In the genomic region with DNA sequence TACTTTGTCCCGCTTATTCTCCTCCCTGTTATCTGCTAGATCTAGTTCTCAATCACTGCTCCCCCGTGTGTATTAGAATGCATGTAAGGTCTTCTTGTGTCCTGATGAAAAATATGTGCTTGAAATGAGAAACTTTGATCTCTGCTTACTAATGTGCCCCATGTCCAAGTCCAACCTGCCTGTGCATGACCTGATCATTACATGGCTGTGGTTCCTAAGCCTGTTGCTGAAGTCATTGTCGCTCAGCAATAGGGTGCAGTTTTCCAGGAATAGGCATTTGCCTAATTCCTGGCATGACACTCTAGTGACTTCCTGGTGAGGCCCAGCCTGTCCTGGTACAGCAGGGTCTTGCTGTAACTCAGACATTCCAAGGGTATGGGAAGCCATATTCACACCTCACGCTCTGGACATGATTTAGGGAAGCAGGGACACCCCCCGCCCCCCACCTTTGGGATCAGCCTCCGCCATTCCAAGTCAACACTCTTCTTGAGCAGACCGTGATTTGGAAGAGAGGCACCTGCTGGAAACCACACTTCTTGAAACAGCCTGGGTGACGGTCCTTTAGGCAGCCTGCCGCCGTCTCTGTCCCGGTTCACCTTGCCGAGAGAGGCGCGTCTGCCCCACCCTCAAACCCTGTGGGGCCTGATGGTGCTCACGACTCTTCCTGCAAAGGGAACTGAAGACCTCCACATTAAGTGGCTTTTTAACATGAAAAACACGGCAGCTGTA, we compare ENCODE assay signal across 23 cellular contexts.
A peak's percentile ranks its signal among the peaks of the same experiment; 100 is the strongest.
DNase-seq lines count a peak whose midpoint lies in the region; ATAC-seq, FAIRE-seq and TF ChIP-seq lines count a peak whose summit lies in the region.
"Had no signal": no experiment of that assay in that cellular context is flagged by ENCODE, and none has a peak within 500 bp of the region (broad histone marks: within the 10 kb centered on the region; RNA-seq: fewer than 3 reads in every experiment).

No MANE protein-coding gene starts in this region.

- H3K36me3 Mint-ChIP-seq in activated naive CD4-positive, alpha-beta T cell treated with anti-CD3 and anti-CD28 coated beads, Interleukin-2, amount 10 ng/mL, durations not matched to agents 7 days and 5 days, result peaks cover 66% of the 10 kb centered on the region
- H3K36me3 Mint-ChIP-seq in stimulated activated memory B cell treated with anti-CD40 and anti-IgM and Interleukin-4, amounts not matched to agents 10 μg/mL and 1 μg/mL and 100 μg/mL, for 72 hours, result peaks cover 87% of the 10 kb centered on the region

- ATAC-seq in stimulated activated memory B cell treated with anti-CD40 and anti-IgM and Interleukin-4, amounts not matched to agents 10 μg/mL and 1 μg/mL and 100 μg/mL, for 72 hours, result no peak
- ATAC-seq in GM18505 (IDR thresholded peaks at IDR 0.05; ENCODE audit: unreplicated experiment), result no peak
- ATAC-seq: right cardiac atrium had no signal

- peaks cover 48 to 56% of the 10 kb centered on the region in 2 donors for H3K36me3 ChIP-seq in kidney (ENCODE audit: control insufficient read depth in 1 of 2, insufficient read depth in 2 of 2, low read length in 2 of 2)

- intact Hi-C loops in kidney (cut with DNase I), result no loop called here

- H3K4me3 Mint-ChIP-seq in activated naive CD4-positive, alpha-beta T cell treated with anti-CD3 and anti-CD28 coated beads, Interleukin-2, amount 10 ng/mL, durations not matched to agents 7 days and 5 days, result no peak overlapping the region
- no peak overlapping the region for H3K4me3 Mint-ChIP-seq in stimulated activated memory B cell treated with anti-CD40 and anti-IgM and Interleukin-4, amounts not matched to agents 10 μg/mL and 1 μg/mL and 100 μg/mL, for 72 hours
- H3K4me3 Mint-ChIP-seq: HFFc6; T-helper 2 cell treated with Interferon-gamma antibody and Interleukin-4, amounts not matched to agents 5 μg/mL and 100 μg/mL, for 36 hours had no signal

- no peak for DNase-seq in activated naive CD4-positive, alpha-beta T cell treated with anti-CD3 and anti-CD28 coated beads, Interleukin-2, amount 10 ng/mL, durations not matched to agents 7 days and 5 days
- no peak for DNase-seq in activated naive CD4-positive, alpha-beta T cell (lab: John Stamatoyannopoulos, UW)
- no peak for DNase-seq in RWPE1 (ENCODE audit: low spot score)
- peak; percentile 70 for DNase-seq in kidney
- DNase-seq in anterior cingulate cortex (lab: John Stamatoyannopoulos, UW), result no peak
- DNase-seq in central memory CD4-positive, alpha-beta T cell, result no peak
- DNase-seq: ACHN; amniotic stem cell; DMS 273 treated with DMSO at 0.1 percent for 48 hours; effector CD8-positive, alpha-beta T cell; GF-D8; HFFc6; left ventricle myocardium inferior; NCI-H187 treated with DMSO at 0.1 percent for 48 hours; occipital lobe; stimulated activated CD4-positive, alpha-beta T cell treated with anti-CD3 and anti-CD28 coated beads, Interleukin-15, amount 100 ng/mL, for 24 hours had no signal

- no peak for TF ChIP-seq POLR2A in GM18505 (IDR thresholded peaks at IDR 0.05; ENCODE audit: borderline replicate concordance, extremely low read depth, insufficient read depth, insufficient read length)

- no peak overlapping the region for H3K9ac ChIP-seq in kidney (ENCODE audit: low read length in 2 of 2)
- H3K9ac ChIP-seq: KMS-11 had no signal

- POLR2A ChIA-PET in RWPE1 (lab: Yijun Ruan, JAX; ENCODE audit: low non-redundant PET), result no interaction called here

- CTCF ChIA-PET in activated naive CD4-positive, alpha-beta T cell treated with anti-CD3 and anti-CD28 coated beads, Interleukin-2, amount 10 ng/mL, durations not matched to agents 7 days and 5 days (lab: Charles Lee), result interaction anchor here (1.1 to 1.3 kb wide), 2 partner anchors 119 to 480 kb away, joined by 3 to 5 read pairs; no protein-coding TSS in a partner anchor
- CTCF ChIA-PET in RWPE1 (lab: Yijun Ruan, JAX), result interaction anchor here (0.6 to 1.8 kb wide), 3 partner anchors 8 to 357 kb away, joined by 3 to 13 read pairs (median 7); no protein-coding TSS in a partner anchor

- no peaks in the 10 kb centered on the region for H3K27me3 Mint-ChIP-seq in activated naive CD4-positive, alpha-beta T cell treated with anti-CD3 and anti-CD28 coated beads, Interleukin-2, amount 10 ng/mL, durations not matched to agents 7 days and 5 days
- H3K27me3 Mint-ChIP-seq in stimulated activated memory B cell treated with anti-CD40 and anti-IgM and Interleukin-4, amounts not matched to agents 10 μg/mL and 1 μg/mL and 100 μg/mL, for 72 hours, result no peaks in the 10 kb centered on the region

- H3K27ac ChIP-seq in RWPE1, result peak overlapping the region; percentile 53
- no peak overlapping the region for H3K27ac ChIP-seq in kidney (ENCODE audit: low read depth in 2 of 2, low read length in 2 of 2)
- H3K27ac ChIP-seq: C4-2B, KMS-11, left ventricle myocardium inferior had no signal

- H3K4me1 ChIP-seq in kidney (ENCODE audit: control insufficient read depth in 1 of 2, insufficient read depth in 1 of 2, low read depth in 1 of 2, low read length in 2 of 2), result no peaks in the 10 kb centered on the region

- peak overlapping the region; percentile 24 for H3K27ac Mint-ChIP-seq in activated naive CD4-positive, alpha-beta T cell treated with anti-CD3 and anti-CD28 coated beads, Interleukin-2, amount 10 ng/mL, durations not matched to agents 7 days and 5 days
- H3K27ac Mint-ChIP-seq in stimulated activated memory B cell treated with anti-CD40 and anti-IgM and Interleukin-4, amounts not matched to agents 10 μg/mL and 1 μg/mL and 100 μg/mL, for 72 hours, result peak overlapping the region; percentile 78
- H3K27ac Mint-ChIP-seq: activated T-helper 2 cell treated with anti-CD3 and anti-CD28 coated beads, Interferon-gamma antibody, Interleukin-2, Interleukin-4, amounts not matched to agents 10 μg/mL and 5 μg/mL and 100 μg/mL, durations not matched to agents 14 hours and 24 hours and 36 hours; HFFc6; T-helper 2 cell treated with Interferon-gamma antibody and Interleukin-4, amounts not matched to agents 5 μg/mL and 100 μg/mL, for 36 hours had no signal

- FAIRE-seq in kidney (lab: Jason Lieb, UNC), result no peak

- TF ChIP-seq CTCF in RWPE1 (conservative IDR thresholded peaks at IDR 0.05; ENCODE audit: low read depth) (no peak), kidney (IDR thresholded peaks at IDR 0.05; ENCODE audit: borderline replicate concordance, extremely low read depth, insufficient read depth) (no peak)

- H3K9me3 ChIP-seq in kidney (ENCODE audit: control insufficient read depth in 1 of 2, low read length in 2 of 2), result no peaks in the 10 kb centered on the region
- H3K9me3 ChIP-seq: left ventricle myocardium inferior had no signal

- no peaks in the 10 kb centered on the region for H3K9me3 Mint-ChIP-seq in activated naive CD4-positive, alpha-beta T cell treated with anti-CD3 and anti-CD28 coated beads, Interleukin-2, amount 10 ng/mL, durations not matched to agents 7 days and 5 days
- H3K9me3 Mint-ChIP-seq in stimulated activated memory B cell treated with anti-CD40 and anti-IgM and Interleukin-4, amounts not matched to agents 10 μg/mL and 1 μg/mL and 100 μg/mL, for 72 hours, result no peaks in the 10 kb centered on the region
- H3K9me3 Mint-ChIP-seq: activated T-helper 2 cell treated with anti-CD3 and anti-CD28 coated beads, Interferon-gamma antibody, Interleukin-2, Interleukin-4, amounts not matched to agents 10 μg/mL and 5 μg/mL and 100 μg/mL, durations not matched to agents 14 hours and 24 hours and 36 hours; HFFc6; T-helper 2 cell treated with Interferon-gamma antibody and Interleukin-4, amounts not matched to agents 5 μg/mL and 100 μg/mL, for 36 hours had no signal

- no peak overlapping the region for H3K4me3 ChIP-seq in kidney (ENCODE audit: low read length in 2 of 2)
- H3K4me3 ChIP-seq: left ventricle myocardium inferior had no signal

- H3K4me1 Mint-ChIP-seq in activated naive CD4-positive, alpha-beta T cell treated with anti-CD3 and anti-CD28 coated beads, Interleukin-2, amount 10 ng/mL, durations not matched to agents 7 days and 5 days, result no peaks in the 10 kb centered on the region
- H3K4me1 Mint-ChIP-seq in stimulated activated memory B cell treated with anti-CD40 and anti-IgM and Interleukin-4, amounts not matched to agents 10 μg/mL and 1 μg/mL and 100 μg/mL, for 72 hours, result peaks cover 57% of the 10 kb centered on the region
